Comparison of ENCODE assay signal across 8 cellular contexts in the genomic region with DNA sequence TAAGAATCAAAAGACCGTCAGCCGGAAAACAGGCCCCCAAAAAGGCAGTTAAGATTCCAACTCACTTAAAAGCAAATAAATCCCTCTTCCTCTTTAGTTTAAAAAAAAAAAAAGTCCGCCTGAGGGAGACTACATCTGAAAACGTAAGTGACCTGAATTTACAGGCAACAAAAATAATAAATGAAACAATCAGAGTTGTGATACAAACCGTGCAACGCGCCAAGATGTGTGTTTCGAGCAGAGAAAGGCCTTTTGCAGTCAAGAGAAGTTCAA. TPM values are rescaled to one million over a fixed set of nuclear protein-coding genes. Genes with fewer than 3 reads are reported as not detected.
A peak's percentile ranks its signal among the peaks of the same experiment; 100 is the strongest.
DNase-seq lines count a peak whose midpoint lies in the region; ATAC-seq, FAIRE-seq and TF ChIP-seq lines count a peak whose summit lies in the region.

No MANE protein-coding gene starts in this region.

- H3K4me3 Mint-ChIP-seq in Calu3 (ENCODE audit: low read depth, unreplicated experiment), result peak overlapping the region; percentile 95

- intact Hi-C loops in Calu3 (cut with micrococcal nuclease; ENCODE audit: unreplicated experiment), result loop anchor here (5.0 kb wide), 2 partner anchors 75 to 190 kb away; no protein-coding TSS in a partner anchor
- intact Hi-C loops in PC-3 (cut with micrococcal nuclease), result loop anchor here (1.0 kb wide), 2 partner anchors 53 to 148 kb away; no protein-coding TSS in a partner anchor
- intact Hi-C loops in pancreas (cut with DNase I), result no loop called here

- peaks cover 24% of the 10 kb centered on the region for H3K4me1 ChIP-seq in PC-3 (ENCODE audit: insufficient read depth, low read length)
- H3K4me1 ChIP-seq in pancreas, result peaks cover 16 to 52% (median 45%) of the 10 kb centered on the region in 3 donors

- no peaks in the 10 kb centered on the region for H3K9me2 ChIP-seq in PC-3 (replicated peaks; ENCODE audit: low read length)

- TF ChIP-seq CTCF in Calu3 (IDR thresholded peaks at IDR 0.05; ENCODE audit: unreplicated experiment) (no peak), PC-3 (conservative IDR thresholded peaks at IDR 0.05; ENCODE audit: low read depth, low read length) (no peak), pancreas (IDR thresholded peaks at IDR 0.05) (no peak), GM10248 (IDR thresholded peaks at IDR 0.05; ENCODE audit: control extremely low read depth, extremely low read depth, low read depth, missing control alignments) (no peak)

- peaks cover 70% of the 10 kb centered on the region for H3K36me3 Mint-ChIP-seq in Calu3 (ENCODE audit: insufficient read depth, unreplicated experiment)

- no peaks in the 10 kb centered on the region for H3F3A ChIP-seq in PC-3 (ENCODE audit: low read length, unreplicated experiment)

- H2AFZ ChIP-seq in PC-3 (ENCODE audit: low read length), result peak overlapping the region; percentile 68

- H3K9me3 ChIP-seq in PC-3 (ENCODE audit: low read length) (no peaks in the 10 kb centered on the region), pancreas (no peaks in the 10 kb centered on the region)

- no peaks in the 10 kb centered on the region for H3K27me3 Mint-ChIP-seq in Calu3 (ENCODE audit: unreplicated experiment)

- WGBS in pancreas, 2 donors, result 0 to 1% methylated on average over 8 of the region's 8 CpGs

- peaks cover 60% of the 10 kb centered on the region for H3K4me1 Mint-ChIP-seq in Calu3 (ENCODE audit: low read depth, unreplicated experiment)

- peaks cover 52% of the 10 kb centered on the region for H4K20me1 ChIP-seq in PC-3 (ENCODE audit: low read length)

- ATAC-seq in PC-3 (no peak), pancreas (no peak)

- H3K27me3 ChIP-seq in PC-3 (ENCODE audit: low read length), result no peaks in the 10 kb centered on the region
- no peaks in the 10 kb centered on the region for H3K27me3 ChIP-seq in pancreas

- no TSS peak for BruUV-seq in Calu3 (replicated peaks; lab: Mats Ljungman, UMichigan)
- BruUV-seq in PC-3 (replicated peaks; lab: Mats Ljungman, UMichigan), result no TSS peak

- POLR2A ChIA-PET in PC-3 (lab: Charles Lee; ENCODE audit: unreplicated experiment), result no interaction called here
- POLR2A ChIA-PET in GM10248 (lab: Yijun Ruan, JAX), result no interaction called here

- no peaks in the 10 kb centered on the region for H3K36me3 ChIP-seq in PC-3 (ENCODE audit: low read depth, low read length)
- no peaks in the 10 kb centered on the region for H3K36me3 ChIP-seq in pancreas

- H3K27ac Mint-ChIP-seq in Calu3 (ENCODE audit: unreplicated experiment), result peak overlapping the region; percentile 99

- H3K27ac ChIP-seq in PC-3 (ENCODE audit: low read length) (peak overlapping the region; percentile 80), epithelial cell of prostate (peak overlapping the region; percentile 98), pancreas (peak overlapping the region; percentile 96 to 100 (median 99))

- H3K79me2 ChIP-seq in PC-3 (ENCODE audit: low read length), result peaks cover 87% of the 10 kb centered on the region

- peak overlapping the region; percentile 92 for H3K9ac ChIP-seq in PC-3 (ENCODE audit: low read length)

- no peaks in the 10 kb centered on the region for H3K9me3 Mint-ChIP-seq in Calu3 (ENCODE audit: low read depth, unreplicated experiment)

- peak overlapping the region; percentile 91 for H3K4me2 ChIP-seq in PC-3 (ENCODE audit: low read length)

- CTCF ChIA-PET in Calu3 (lab: Charles Lee), result interaction anchor here (0.6 to 3.6 kb wide), 6 partner anchors 11 to 188 kb away, joined by 3 to 105 read pairs (median 14); no protein-coding TSS in a partner anchor
- CTCF ChIA-PET in PC-3 (lab: Charles Lee), result interaction anchor here (0.6 kb wide), 1 partner anchor 189 kb away, joined by 4 read pairs; no protein-coding TSS in a partner anchor
- CTCF ChIA-PET in GM10248 (lab: Yijun Ruan, JAX), result interaction anchor here (1.1 to 2.3 kb wide), 7 partner anchors 10 to 190 kb away, joined by 3 to 17 read pairs (median 7); no protein-coding TSS in a partner anchor

- FAIRE-seq in pancreas (lab: Jason Lieb, UNC), result no peak

- H3K4me3 ChIP-seq in PC-3 (ENCODE audit: low read length) (peak overlapping the region; percentile 85), pancreas (peak overlapping the region; percentile 70 to 94 (median 88))

- DNase-seq in Calu3 (no peak), PC-3 (no peak), epithelial cell of prostate (ENCODE audit: low read depth, low spot score) (no peak), pancreas (no peak), SIG-M5 treated with dmso at 0.1 percent for 504 hours (lab: John Stamatoyannopoulos, UW; ENCODE audit: unreplicated experiment) (no peak), UCSD-AML1 (lab: John Stamatoyannopoulos, UW; ENCODE audit: unreplicated experiment) (no peak), GM10248 (ENCODE audit: extremely low spot score) (no peak), islet precursor cell (no peak)

RNA-seq across cellular contexts. Expression of gene KANSL1, which starts 1.1 kb away (rescaled TPM):
- total RNA-seq in Calu3 (2022) (187 and 190 TPM in 2 replicates), PC-3 (2014; rRNA removed) (47.6 and 63.2 TPM in 2 replicates), pancreas (10 to 100 TPM; 35.3 to 86.6 (median 48.9) TPM)
- polyA plus RNA-seq in pancreas, result 10 to 100 TPM; 24.6 to 30.3 TPM

Comparison
In these comparisons a context has a peak if more than half of its experiments do, and no peak if none do; other contexts are left out.
1. intact Hi-C loops: an anchor here in Calu3 (5.0 kb wide) and PC-3 (1.0 kb wide); none called in pancreas.